Comparison of ENCODE assay signal across 1 cellular context in the genomic region with DNA sequence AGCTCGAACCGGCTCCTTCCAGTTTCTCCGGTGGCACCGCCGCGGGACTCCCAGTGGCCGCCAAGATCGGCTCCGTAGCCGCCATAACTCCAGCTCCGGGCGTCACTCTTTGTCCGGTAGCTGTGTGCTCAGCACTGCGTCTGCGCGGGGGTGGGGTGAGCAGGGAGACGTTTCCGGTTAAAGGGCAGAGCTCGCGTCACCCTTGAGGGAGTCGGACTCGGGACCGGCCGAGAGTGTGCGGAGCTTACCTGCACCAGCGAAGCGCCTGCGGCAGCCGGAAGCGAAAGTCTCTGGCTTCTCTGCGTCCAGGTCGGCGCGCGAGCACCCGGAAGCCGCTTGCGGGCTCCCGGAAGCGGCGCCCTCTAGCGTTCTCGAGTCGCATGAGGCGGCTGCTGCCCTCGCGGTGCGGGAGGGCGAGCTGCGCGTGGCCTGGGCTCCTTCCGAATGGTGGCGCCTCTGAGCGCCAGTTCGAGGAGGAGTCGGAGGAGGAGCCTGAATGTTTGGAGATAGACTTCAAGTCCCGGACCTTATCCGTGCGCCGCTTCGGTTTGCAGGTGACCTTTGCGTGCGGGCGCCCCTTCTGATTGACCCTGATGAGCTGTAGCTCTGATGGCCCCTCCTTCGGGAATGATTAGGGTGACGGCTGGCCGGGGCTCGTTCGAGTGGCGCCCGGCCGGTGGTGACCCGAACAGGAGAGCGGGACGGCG.
A peak's percentile ranks its signal among the peaks of the same experiment; 100 is the strongest.
TF ChIP-seq lines count a peak whose summit lies in the region.

A gene (minus strand): TSS at position 303 of the 707 bp plus-strand sequence. CDS start 218 bp downstream, at position 85.

TF ChIP-seq in K562, 482 proteins besides CTCF, POLR2A, EP300 and RAD21 (continued from another document and continues in another):
- TF ChIP-seq, protein P1, sequence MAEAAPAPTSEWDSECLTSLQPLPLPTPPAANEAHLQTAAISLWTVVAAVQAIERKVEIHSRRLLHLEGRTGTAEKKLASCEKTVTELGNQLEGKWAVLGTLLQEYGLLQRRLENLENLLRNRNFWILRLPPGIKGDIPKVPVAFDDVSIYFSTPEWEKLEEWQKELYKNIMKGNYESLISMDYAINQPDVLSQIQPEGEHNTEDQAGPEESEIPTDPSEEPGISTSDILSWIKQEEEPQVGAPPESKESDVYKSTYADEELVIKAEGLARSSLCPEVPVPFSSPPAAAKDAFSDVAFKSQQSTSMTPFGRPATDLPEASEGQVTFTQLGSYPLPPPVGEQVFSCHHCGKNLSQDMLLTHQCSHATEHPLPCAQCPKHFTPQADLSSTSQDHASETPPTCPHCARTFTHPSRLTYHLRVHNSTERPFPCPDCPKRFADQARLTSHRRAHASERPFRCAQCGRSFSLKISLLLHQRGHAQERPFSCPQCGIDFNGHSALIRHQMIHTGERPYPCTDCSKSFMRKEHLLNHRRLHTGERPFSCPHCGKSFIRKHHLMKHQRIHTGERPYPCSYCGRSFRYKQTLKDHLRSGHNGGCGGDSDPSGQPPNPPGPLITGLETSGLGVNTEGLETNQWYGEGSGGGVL (CRISPR knock-in tag; IDR thresholded peaks at IDR 0.05): no peak
- TF ChIP-seq, protein P2, sequence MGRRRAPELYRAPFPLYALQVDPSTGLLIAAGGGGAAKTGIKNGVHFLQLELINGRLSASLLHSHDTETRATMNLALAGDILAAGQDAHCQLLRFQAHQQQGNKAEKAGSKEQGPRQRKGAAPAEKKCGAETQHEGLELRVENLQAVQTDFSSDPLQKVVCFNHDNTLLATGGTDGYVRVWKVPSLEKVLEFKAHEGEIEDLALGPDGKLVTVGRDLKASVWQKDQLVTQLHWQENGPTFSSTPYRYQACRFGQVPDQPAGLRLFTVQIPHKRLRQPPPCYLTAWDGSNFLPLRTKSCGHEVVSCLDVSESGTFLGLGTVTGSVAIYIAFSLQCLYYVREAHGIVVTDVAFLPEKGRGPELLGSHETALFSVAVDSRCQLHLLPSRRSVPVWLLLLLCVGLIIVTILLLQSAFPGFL (CRISPR knock-in tag; IDR thresholded peaks at IDR 0.05): no peak
- TF ChIP-seq ARHGAP35 (IDR thresholded peaks at IDR 0.05; ENCODE audit: partially characterized antibody) (no peak), ZSCAN29 (IDR thresholded peaks at IDR 0.05) (0 out of 2 replicates have a peak, but pooled peaks have one; percentile 37), ETV6 (IDR thresholded peaks at IDR 0.05; ENCODE audit: borderline replicate concordance in 1 of 2, low read depth in 2 of 2, low read length in 1 of 2) (no peak; a peak in 1 of 4 replicates), ETV6 (CRISPR knock-in tag; IDR thresholded peaks at IDR 0.05; ENCODE audit: borderline replicate concordance) (0 out of 2 replicates have a peak, but pooled peaks have one; percentile 57), IRF2 (CRISPR knock-in tag; IDR thresholded peaks at IDR 0.05) (no peak), NEUROD1 (IDR thresholded peaks at IDR 0.05; ENCODE audit: borderline replicate concordance, low read depth, low read length, partially characterized antibody) (peak; percentile 91), PCBP2 (IDR thresholded peaks at IDR 0.05; ENCODE audit: low read depth, low read length, poor library complexity, severe bottlenecking) (no peak), CEBPB (tag; IDR thresholded peaks at IDR 0.05) (no peak), FOXK2 (conservative IDR thresholded peaks at IDR 0.05 in 1 of 2, IDR thresholded peaks at IDR 0.05 in 1 of 2; ENCODE audit: low read depth in 2 of 2) (peak in 1 of 2 experiments; percentile 71; a peak in 2 of 4 replicates), C11orf30 (IDR thresholded peaks at IDR 0.05; ENCODE audit: low read depth) (peak; percentile 86), ZNF668 (CRISPR knock-in tag; IDR thresholded peaks at IDR 0.05) (no peak), ZBED1 (IDR thresholded peaks at IDR 0.05) (peak; percentile 58; the same call in 1 of the 2 replicates), ZNF143 (CRISPR knock-in tag; IDR thresholded peaks at IDR 0.05) (no peak), MAFG (tag; conservative IDR thresholded peaks at IDR 0.05) (no peak), POLR2AphosphoS5 (IDR thresholded peaks at IDR 0.05; ENCODE audit: control insufficient read depth, insufficient read depth, low read depth, low read length) (peak; percentile 77), ZNF507 (tag; conservative IDR thresholded peaks at IDR 0.05) (no peak), ZBTB17 (CRISPR knock-in tag; IDR thresholded peaks at IDR 0.05) (no peak), NCOA4 (IDR thresholded peaks at IDR 0.05; ENCODE audit: partially characterized antibody) (no peak), TRIM24 (IDR thresholded peaks at IDR 0.05) (peak in 1 of 2 experiments; percentile 97; a peak in 2 of 4 replicates), GATAD2B (IDR thresholded peaks at IDR 0.05; ENCODE audit: borderline replicate concordance) (peak; percentile 85)
- TF ChIP-seq, protein P3, sequence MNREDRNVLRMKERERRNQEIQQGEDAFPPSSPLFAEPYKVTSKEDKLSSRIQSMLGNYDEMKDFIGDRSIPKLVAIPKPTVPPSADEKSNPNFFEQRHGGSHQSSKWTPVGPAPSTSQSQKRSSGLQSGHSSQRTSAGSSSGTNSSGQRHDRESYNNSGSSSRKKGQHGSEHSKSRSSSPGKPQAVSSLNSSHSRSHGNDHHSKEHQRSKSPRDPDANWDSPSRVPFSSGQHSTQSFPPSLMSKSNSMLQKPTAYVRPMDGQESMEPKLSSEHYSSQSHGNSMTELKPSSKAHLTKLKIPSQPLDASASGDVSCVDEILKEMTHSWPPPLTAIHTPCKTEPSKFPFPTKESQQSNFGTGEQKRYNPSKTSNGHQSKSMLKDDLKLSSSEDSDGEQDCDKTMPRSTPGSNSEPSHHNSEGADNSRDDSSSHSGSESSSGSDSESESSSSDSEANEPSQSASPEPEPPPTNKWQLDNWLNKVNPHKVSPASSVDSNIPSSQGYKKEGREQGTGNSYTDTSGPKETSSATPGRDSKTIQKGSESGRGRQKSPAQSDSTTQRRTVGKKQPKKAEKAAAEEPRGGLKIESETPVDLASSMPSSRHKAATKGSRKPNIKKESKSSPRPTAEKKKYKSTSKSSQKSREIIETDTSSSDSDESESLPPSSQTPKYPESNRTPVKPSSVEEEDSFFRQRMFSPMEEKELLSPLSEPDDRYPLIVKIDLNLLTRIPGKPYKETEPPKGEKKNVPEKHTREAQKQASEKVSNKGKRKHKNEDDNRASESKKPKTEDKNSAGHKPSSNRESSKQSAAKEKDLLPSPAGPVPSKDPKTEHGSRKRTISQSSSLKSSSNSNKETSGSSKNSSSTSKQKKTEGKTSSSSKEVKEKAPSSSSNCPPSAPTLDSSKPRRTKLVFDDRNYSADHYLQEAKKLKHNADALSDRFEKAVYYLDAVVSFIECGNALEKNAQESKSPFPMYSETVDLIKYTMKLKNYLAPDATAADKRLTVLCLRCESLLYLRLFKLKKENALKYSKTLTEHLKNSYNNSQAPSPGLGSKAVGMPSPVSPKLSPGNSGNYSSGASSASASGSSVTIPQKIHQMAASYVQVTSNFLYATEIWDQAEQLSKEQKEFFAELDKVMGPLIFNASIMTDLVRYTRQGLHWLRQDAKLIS (CRISPR knock-in tag; IDR thresholded peaks at IDR 0.05): peak; percentile 89
- TF ChIP-seq, protein P4, sequence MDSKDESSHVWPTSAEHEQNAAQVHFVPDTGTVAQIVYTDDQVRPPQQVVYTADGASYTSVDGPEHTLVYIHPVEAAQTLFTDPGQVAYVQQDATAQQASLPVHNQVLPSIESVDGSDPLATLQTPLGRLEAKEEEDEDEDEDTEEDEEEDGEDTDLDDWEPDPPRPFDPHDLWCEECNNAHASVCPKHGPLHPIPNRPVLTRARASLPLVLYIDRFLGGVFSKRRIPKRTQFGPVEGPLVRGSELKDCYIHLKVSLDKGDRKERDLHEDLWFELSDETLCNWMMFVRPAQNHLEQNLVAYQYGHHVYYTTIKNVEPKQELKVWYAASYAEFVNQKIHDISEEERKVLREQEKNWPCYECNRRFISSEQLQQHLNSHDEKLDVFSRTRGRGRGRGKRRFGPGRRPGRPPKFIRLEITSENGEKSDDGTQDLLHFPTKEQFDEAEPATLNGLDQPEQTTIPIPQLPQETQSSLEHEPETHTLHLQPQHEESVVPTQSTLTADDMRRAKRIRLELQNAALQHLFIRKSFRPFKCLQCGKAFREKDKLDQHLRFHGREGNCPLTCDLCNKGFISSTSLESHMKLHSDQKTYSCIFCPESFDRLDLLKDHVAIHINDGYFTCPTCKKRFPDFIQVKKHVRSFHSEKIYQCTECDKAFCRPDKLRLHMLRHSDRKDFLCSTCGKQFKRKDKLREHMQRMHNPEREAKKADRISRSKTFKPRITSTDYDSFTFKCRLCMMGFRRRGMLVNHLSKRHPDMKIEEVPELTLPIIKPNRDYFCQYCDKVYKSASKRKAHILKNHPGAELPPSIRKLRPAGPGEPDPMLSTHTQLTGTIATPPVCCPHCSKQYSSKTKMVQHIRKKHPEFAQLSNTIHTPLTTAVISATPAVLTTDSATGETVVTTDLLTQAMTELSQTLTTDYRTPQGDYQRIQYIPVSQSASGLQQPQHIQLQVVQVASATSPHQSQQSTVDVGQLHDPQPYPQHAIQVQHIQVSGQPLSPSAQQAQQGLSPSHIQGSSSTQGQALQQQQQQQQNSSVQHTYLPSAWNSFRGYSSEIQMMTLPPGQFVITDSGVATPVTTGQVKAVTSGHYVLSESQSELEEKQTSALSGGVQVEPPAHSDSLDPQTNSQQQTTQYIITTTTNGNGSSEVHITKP (IDR thresholded peaks at IDR 0.05; ENCODE audit: partially characterized antibody): peak; percentile 51
- TF ChIP-seq, protein P5, sequence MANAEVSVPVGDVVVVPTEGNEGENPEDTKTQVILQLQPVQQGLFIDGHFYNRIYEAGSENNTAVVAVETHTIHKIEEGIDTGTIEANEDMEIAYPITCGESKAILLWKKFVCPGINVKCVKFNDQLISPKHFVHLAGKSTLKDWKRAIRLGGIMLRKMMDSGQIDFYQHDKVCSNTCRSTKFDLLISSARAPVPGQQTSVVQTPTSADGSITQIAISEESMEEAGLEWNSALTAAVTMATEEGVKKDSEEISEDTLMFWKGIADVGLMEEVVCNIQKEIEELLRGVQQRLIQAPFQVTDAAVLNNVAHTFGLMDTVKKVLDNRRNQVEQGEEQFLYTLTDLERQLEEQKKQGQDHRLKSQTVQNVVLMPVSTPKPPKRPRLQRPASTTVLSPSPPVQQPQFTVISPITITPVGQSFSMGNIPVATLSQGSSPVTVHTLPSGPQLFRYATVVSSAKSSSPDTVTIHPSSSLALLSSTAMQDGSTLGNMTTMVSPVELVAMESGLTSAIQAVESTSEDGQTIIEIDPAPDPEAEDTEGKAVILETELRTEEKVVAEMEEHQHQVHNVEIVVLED (CRISPR knock-in tag; IDR thresholded peaks at IDR 0.05): peak; percentile 59
- TF ChIP-seq, protein P6, sequence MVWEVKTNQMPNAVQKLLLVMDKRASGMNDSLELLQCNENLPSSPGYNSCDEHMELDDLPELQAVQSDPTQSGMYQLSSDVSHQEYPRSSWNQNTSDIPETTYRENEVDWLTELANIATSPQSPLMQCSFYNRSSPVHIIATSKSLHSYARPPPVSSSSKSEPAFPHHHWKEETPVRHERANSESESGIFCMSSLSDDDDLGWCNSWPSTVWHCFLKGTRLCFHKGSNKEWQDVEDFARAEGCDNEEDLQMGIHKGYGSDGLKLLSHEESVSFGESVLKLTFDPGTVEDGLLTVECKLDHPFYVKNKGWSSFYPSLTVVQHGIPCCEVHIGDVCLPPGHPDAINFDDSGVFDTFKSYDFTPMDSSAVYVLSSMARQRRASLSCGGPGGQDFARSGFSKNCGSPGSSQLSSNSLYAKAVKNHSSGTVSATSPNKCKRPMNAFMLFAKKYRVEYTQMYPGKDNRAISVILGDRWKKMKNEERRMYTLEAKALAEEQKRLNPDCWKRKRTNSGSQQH (CRISPR knock-in tag; IDR thresholded peaks at IDR 0.05): peak; percentile 29; the same call in 1 of the 2 replicates
- TF ChIP-seq, protein P7, sequence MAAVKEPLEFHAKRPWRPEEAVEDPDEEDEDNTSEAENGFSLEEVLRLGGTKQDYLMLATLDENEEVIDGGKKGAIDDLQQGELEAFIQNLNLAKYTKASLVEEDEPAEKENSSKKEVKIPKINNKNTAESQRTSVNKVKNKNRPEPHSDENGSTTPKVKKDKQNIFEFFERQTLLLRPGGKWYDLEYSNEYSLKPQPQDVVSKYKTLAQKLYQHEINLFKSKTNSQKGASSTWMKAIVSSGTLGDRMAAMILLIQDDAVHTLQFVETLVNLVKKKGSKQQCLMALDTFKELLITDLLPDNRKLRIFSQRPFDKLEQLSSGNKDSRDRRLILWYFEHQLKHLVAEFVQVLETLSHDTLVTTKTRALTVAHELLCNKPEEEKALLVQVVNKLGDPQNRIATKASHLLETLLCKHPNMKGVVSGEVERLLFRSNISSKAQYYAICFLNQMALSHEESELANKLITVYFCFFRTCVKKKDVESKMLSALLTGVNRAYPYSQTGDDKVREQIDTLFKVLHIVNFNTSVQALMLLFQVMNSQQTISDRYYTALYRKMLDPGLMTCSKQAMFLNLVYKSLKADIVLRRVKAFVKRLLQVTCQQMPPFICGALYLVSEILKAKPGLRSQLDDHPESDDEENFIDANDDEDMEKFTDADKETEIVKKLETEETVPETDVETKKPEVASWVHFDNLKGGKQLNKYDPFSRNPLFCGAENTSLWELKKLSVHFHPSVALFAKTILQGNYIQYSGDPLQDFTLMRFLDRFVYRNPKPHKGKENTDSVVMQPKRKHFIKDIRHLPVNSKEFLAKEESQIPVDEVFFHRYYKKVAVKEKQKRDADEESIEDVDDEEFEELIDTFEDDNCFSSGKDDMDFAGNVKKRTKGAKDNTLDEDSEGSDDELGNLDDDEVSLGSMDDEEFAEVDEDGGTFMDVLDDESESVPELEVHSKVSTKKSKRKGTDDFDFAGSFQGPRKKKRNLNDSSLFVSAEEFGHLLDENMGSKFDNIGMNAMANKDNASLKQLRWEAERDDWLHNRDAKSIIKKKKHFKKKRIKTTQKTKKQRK (IDR thresholded peaks at IDR 0.05; ENCODE audit: borderline replicate concordance, low read depth, low read length): no peak
